Comparison of ENCODE assay signal across 24 cellular contexts in the genomic region with DNA sequence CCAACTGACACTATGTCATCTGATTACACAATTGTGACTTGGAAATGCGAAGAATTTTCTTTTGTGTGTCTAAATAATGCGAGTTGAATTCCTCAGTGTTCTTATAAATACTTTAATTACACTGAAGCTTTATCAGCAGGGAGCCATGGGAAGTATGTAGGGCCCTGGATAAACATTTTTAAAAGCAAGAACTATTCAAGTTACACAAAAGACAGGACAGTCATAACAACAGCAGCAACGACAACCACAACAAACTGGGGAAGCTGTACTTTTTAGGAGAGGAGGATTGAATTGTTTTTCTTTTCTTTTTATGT.
DNase-seq lines count a peak whose midpoint lies in the region; ATAC-seq, FAIRE-seq and TF ChIP-seq lines count a peak whose summit lies in the region.
"Had no signal": no experiment of that assay in that cellular context is flagged by ENCODE, and none has a peak within 500 bp of the region (broad histone marks: within the 10 kb centered on the region; RNA-seq: fewer than 3 reads in every experiment).

No MANE protein-coding gene starts in this region.

- TF ChIP-seq CTCF in endothelial cell of umbilical vein (IDR thresholded peaks at IDR 0.05; ENCODE audit: extremely low read depth in 1 of 2, insufficient read depth in 1 of 2, low read depth in 1 of 2, low read length in 2 of 2) = no peak

- H3K9me1 ChIP-seq in endothelial cell of umbilical vein (replicated peaks; ENCODE audit: control insufficient read depth, extremely low read depth, insufficient read depth, low read length) = no peaks in the 10 kb centered on the region

- H3K9ac ChIP-seq in endothelial cell of umbilical vein (replicated peaks; ENCODE audit: extremely low read depth, insufficient read depth, low read length) = no peak overlapping the region
- H3K9ac ChIP-seq in trophoblast cell (ENCODE audit: low read length) = no peak overlapping the region

- CTCF ChIA-PET in endothelial cell of umbilical vein (lab: Charles Lee) = interaction anchor here (1.0 kb wide), 1 partner anchor 223 kb away, joined by 3 read pairs; no protein-coding TSS in a partner anchor

- no peak overlapping the region for H2BK12ac ChIP-seq in trophoblast cell (ENCODE audit: low read length)

- intact Hi-C loops in endothelial cell of umbilical vein (cut with micrococcal nuclease) = loop anchor here (5.0 kb wide), 2 partner anchors 96 to 276 kb away; no protein-coding TSS in a partner anchor

- FAIRE-seq in RCC 7860 (lab: Jason Lieb, UNC) (no peak), endothelial cell of umbilical vein (lab: Jason Lieb, UNC) (no peak)
- FAIRE-seq: G401.6 had no signal

- no peaks in the 10 kb centered on the region for H3K79me1 ChIP-seq in trophoblast cell (ENCODE audit: low read length)

- no peak overlapping the region for H2AK5ac ChIP-seq in trophoblast cell (ENCODE audit: low read length)

- H3K9me3 ChIP-seq in endothelial cell of umbilical vein (replicated peaks; ENCODE audit: control insufficient read depth, insufficient read depth, low read length) (no peaks in the 10 kb centered on the region), trophoblast cell (ENCODE audit: insufficient read depth, low read depth, low read length) (no peaks in the 10 kb centered on the region)
- H3K9me3 ChIP-seq: right atrium auricular region, uterus had no signal

- no peak overlapping the region for H2BK5ac ChIP-seq in trophoblast cell (ENCODE audit: low read depth, low read length, poor library complexity)

- H3K4me2 ChIP-seq in endothelial cell of umbilical vein (ENCODE audit: insufficient read depth, low read length) (no peak overlapping the region), trophoblast cell (ENCODE audit: low read length) (no peak overlapping the region)

- H3K4me3 ChIP-seq in endothelial cell of umbilical vein (replicated peaks in 1 of 3; ENCODE audit: insufficient read depth in 1 of 3, low read depth in 1 of 3, low read length in 3 of 3) = no peak overlapping the region
- no peak overlapping the region for H3K4me3 ChIP-seq in trophoblast cell (ENCODE audit: low read depth, low read length)
- H3K4me3 ChIP-seq: right atrium auricular region, uterus had no signal

- DNase-seq in GM04504 (ENCODE audit: low read depth) = peak; percentile 9
- peak; percentile 49 for DNase-seq in RCC 7860 (ENCODE audit: low spot score)
- peak; percentile 68 for DNase-seq in endothelial cell of umbilical vein (ENCODE audit: low read depth, low spot score)
- DNase-seq in trophoblast cell = peak; percentile 49 to 98
- DNase-seq in NCI-H446 (lab: John Stamatoyannopoulos, UW) = no peak
- DNase-seq in substantia nigra (lab: John Stamatoyannopoulos, UW) = no peak
- DNase-seq in cerebellar nuclear complex (lab: John Stamatoyannopoulos, UW) = no peak
- DNase-seq: activated CD4-positive, alpha-beta T cell treated with anti-CD3 and anti-CD28 coated beads, Interleukin-2, amount 50 U/mL, for 1 hour; activated T-cell treated with anti-CD3 and anti-CD28 coated beads, Interleukin-2, amount 50 U/mL, for 48 hours; amygdala; CD8-positive, alpha-beta T cell; effector CD8-positive, alpha-beta T cell; glutamatergic neuron; H7; naive thymus-derived CD4-positive, alpha-beta T cell; NCI-H187 treated with DMSO at 0.1 percent for 48 hours; NCI-H774; SHP77 treated with DMSO at 0.1 percent for 48 hours; stimulated activated CD4-positive, alpha-beta T cell treated with anti-CD3 and anti-CD28 coated beads, Interleukin-2, amount 100 ng/mL, for 48 hours; T-helper 9 cell; uterus had no signal

- no CpG with 5 or more reads among the region's 3 CpGs for WGBS in trophoblast cell (ENCODE audit: extremely low coverage, insufficient coverage, insufficient read length)

- H3K14ac ChIP-seq in trophoblast cell (ENCODE audit: low read length) = no peak overlapping the region

- no TSS peak for BruUV-seq in endothelial cell of umbilical vein (replicated peaks; lab: Mats Ljungman, UMichigan)

- no peak overlapping the region for H3K4ac ChIP-seq in trophoblast cell (ENCODE audit: low read depth, low read length)

- H3K27ac ChIP-seq in endothelial cell of umbilical vein (ENCODE audit: insufficient read depth, low read depth, low read length) (no peak overlapping the region), trophoblast cell (ENCODE audit: low read depth, low read length) (no peak overlapping the region), substantia nigra (ENCODE audit: low read depth, low read length, poor library complexity, severe bottlenecking) (no peak overlapping the region)
- H3K27ac ChIP-seq: right atrium auricular region, uterus had no signal

- H3K27me3 ChIP-seq in endothelial cell of umbilical vein (ENCODE audit: control insufficient read depth in 2 of 2, insufficient read depth in 2 of 2, low read length in 2 of 2) = no peaks in the 10 kb centered on the region
- no peaks in the 10 kb centered on the region for H3K27me3 ChIP-seq in trophoblast cell (ENCODE audit: insufficient read depth, low read length)
- H3K27me3 ChIP-seq: right atrium auricular region, uterus had no signal

- no peak overlapping the region for H3K18ac ChIP-seq in trophoblast cell (ENCODE audit: low read length)

- no peak overlapping the region for H2AFZ ChIP-seq in endothelial cell of umbilical vein (ENCODE audit: low read depth, low read length)
- no peak overlapping the region for H2AFZ ChIP-seq in trophoblast cell (ENCODE audit: insufficient read depth, low read length, poor library complexity)

- H3K4me1 ChIP-seq in endothelial cell of umbilical vein (ENCODE audit: control insufficient read depth, extremely low read depth, insufficient read depth, low read length) = peaks cover 8% of the 10 kb centered on the region
- no peaks in the 10 kb centered on the region for H3K4me1 ChIP-seq in trophoblast cell (ENCODE audit: control insufficient read depth in 1 of 2, insufficient read depth in 2 of 2, low read length in 2 of 2)
- H3K4me1 ChIP-seq: right atrium auricular region, uterus had no signal

- no peaks in the 10 kb centered on the region for H4K20me1 ChIP-seq in endothelial cell of umbilical vein (replicated peaks; ENCODE audit: control insufficient read depth, extremely low read depth, insufficient read depth, low read length)

- ATAC-seq in GM21447 (IDR thresholded peaks at IDR 0.05; ENCODE audit: unreplicated experiment) = no peak
- ATAC-seq: CD8-positive, alpha-beta T cell; naive thymus-derived CD4-positive, alpha-beta T cell had no signal

- no peaks in the 10 kb centered on the region for H3K79me2 ChIP-seq in endothelial cell of umbilical vein (ENCODE audit: control insufficient read depth, insufficient read depth, low read length)
- no peaks in the 10 kb centered on the region for H3K79me2 ChIP-seq in trophoblast cell (ENCODE audit: control insufficient read depth, insufficient read depth, low read length, poor library complexity)

- H2BK120ac ChIP-seq in trophoblast cell (ENCODE audit: insufficient read depth, low read length, poor library complexity) = no peak overlapping the region

- H4K12ac ChIP-seq in trophoblast cell (ENCODE audit: low read depth, low read length) = no peak overlapping the region

- no peak overlapping the region for H4K8ac ChIP-seq in trophoblast cell (ENCODE audit: low read depth, low read length)

- dilution Hi-C loops in endothelial cell of umbilical vein (cut with MboI; ENCODE audit: extremely low pct_ligation_motif_present, low sequenced_read_pairs) = no loop called here

- H3K36me3 ChIP-seq in endothelial cell of umbilical vein (ENCODE audit: control insufficient read depth in 2 of 2, extremely low read depth in 1 of 2, insufficient read depth in 2 of 2, low read length in 2 of 2) (no peaks in the 10 kb centered on the region), trophoblast cell (ENCODE audit: control insufficient read depth in 1 of 2, insufficient read depth in 2 of 2, low read length in 2 of 2) (no peaks in the 10 kb centered on the region)
- H3K36me3 ChIP-seq: right atrium auricular region, uterus had no signal

- no peak overlapping the region for H4K91ac ChIP-seq in trophoblast cell (ENCODE audit: low read depth, low read length)

- POLR2A ChIA-PET in endothelial cell of umbilical vein (lab: Charles Lee) = no interaction called here

- no peak overlapping the region for H3K23ac ChIP-seq in trophoblast cell (ENCODE audit: low read length)

- no peak for TF ChIP-seq POLR2A in endothelial cell of umbilical vein (IDR thresholded peaks at IDR 0.05; ENCODE audit: low read depth, low read length)

TF ChIP-seq in endothelial cell of umbilical vein, 7 proteins besides CTCF, POLR2A, EP300 and RAD21:
- TF ChIP-seq POLR2AphosphoS5 (IDR thresholded peaks at IDR 0.05; ENCODE audit: insufficient read depth, low read depth, low read length) = no peak
- TF ChIP-seq JUN (IDR thresholded peaks at IDR 0.05; ENCODE audit: borderline replicate concordance, insufficient read depth, insufficient read length, low read depth) = no peak
- TF ChIP-seq GATA2 (IDR thresholded peaks at IDR 0.05; ENCODE audit: insufficient read depth, insufficient read length, low read depth, low read length) = no peak
- TF ChIP-seq EZH2 (IDR thresholded peaks at IDR 0.05; ENCODE audit: borderline replicate concordance, low read depth, low read length, severe bottlenecking) = no peak
- no peak for TF ChIP-seq FOS (IDR thresholded peaks at IDR 0.05; ENCODE audit: borderline replicate concordance, insufficient read depth, low read length)
- no peak for TF ChIP-seq MYC (IDR thresholded peaks at IDR 0.05; ENCODE audit: low read depth, low read length)

Comparison
In these comparisons a context has a peak if more than half of its experiments do, and no peak if none do; other contexts are left out.
1. DNase-seq: peak in GM04504 (single experiment), RCC 7860 (single experiment), endothelial cell of umbilical vein (single experiment) and trophoblast cell (2 of 2); none in NCI-H446 (0 of 2), substantia nigra (0 of 49) and cerebellar nuclear complex (0 of 2).